ENCODE assay signal across 8 cellular contexts in genomic region chr1:150973826-150974579, GRCh38. TPM values are rescaled to one million over a fixed set of nuclear protein-coding genes. Genes with fewer than 3 reads are reported as not detected.
A peak's percentile ranks its signal among the peaks of the same experiment; 100 is the strongest.
DNase-seq lines count a peak whose midpoint lies in the region; ATAC-seq and TF ChIP-seq lines count a peak whose summit lies in the region.

No MANE protein-coding gene starts in this region.

- DNase-seq in NOMO-1 (lab: John Stamatoyannopoulos, UW; ENCODE audit: unreplicated experiment in 2 of 2) = peak; percentile 24 to 37
- no peak for DNase-seq in NOMO-1 treated with dmso at 0.1 percent for 144 hours (lab: John Stamatoyannopoulos, UW; ENCODE audit: unreplicated experiment)
- DNase-seq in Panc1 (ENCODE audit: low read depth, low spot score) = no peak
- peak; percentile 61 for DNase-seq in activated naive CD4-positive, alpha-beta T cell treated with anti-CD3 and anti-CD28 coated beads for 36 hours
- peak; percentile 45 for DNase-seq in globus pallidus (ENCODE audit: low spot score)
- DNase-seq in ovary = peak; percentile 45 to 71 (median 57)
- DNase-seq in NCI-H1436 (lab: John Stamatoyannopoulos, UW) = no peak

- WGBS in ovary, 3 donors = 1% methylated on average over 30 to 67 of the region's 67 CpGs

- H3K36me3 ChIP-seq in Panc1 (ENCODE audit: control insufficient read depth, insufficient read depth, low read length) (peaks cover under 1% of the 10 kb centered on the region), ovary (no peaks in the 10 kb centered on the region)

- CTCF ChIA-PET in Panc1 (lab: Charles Lee) = interaction anchor here (0.7 kb wide), 1 partner anchor 41 kb away, joined by 7 read pairs; no protein-coding TSS in a partner anchor
- CTCF ChIA-PET in activated naive CD4-positive, alpha-beta T cell treated with anti-CD3 and anti-CD28 coated beads for 36 hours (lab: Charles Lee) = interaction anchor here (14.7 kb wide), 1 partner anchor 24 kb away, joined by 171 read pairs; no protein-coding TSS in a partner anchor

- no peak for TF ChIP-seq EP300 in ovary (IDR thresholded peaks at IDR 0.05)

- no peaks in the 10 kb centered on the region for H3K27me3 Mint-ChIP-seq in activated naive CD4-positive, alpha-beta T cell treated with anti-CD3 and anti-CD28 coated beads for 36 hours (ENCODE audit: low read depth)

- peak overlapping the region; percentile 85 for H3K4me3 Mint-ChIP-seq in activated naive CD4-positive, alpha-beta T cell treated with anti-CD3 and anti-CD28 coated beads for 36 hours

- H3K36me3 Mint-ChIP-seq in activated naive CD4-positive, alpha-beta T cell treated with anti-CD3 and anti-CD28 coated beads for 36 hours (ENCODE audit: low read depth) = peaks cover 3% of the 10 kb centered on the region

- H3K9me3 ChIP-seq in Panc1 (ENCODE audit: control insufficient read depth, insufficient read depth, low read depth, low read length) = no peaks in the 10 kb centered on the region
- no peaks in the 10 kb centered on the region for H3K9me3 ChIP-seq in ovary

- H3K4me1 ChIP-seq in Panc1 (ENCODE audit: control insufficient read depth, insufficient read depth, low read length) (peaks cover 64% of the 10 kb centered on the region), ovary (ENCODE audit: insufficient read depth) (peaks cover 28% of the 10 kb centered on the region)

- POLR2A ChIA-PET in Panc1 (lab: Charles Lee) = interaction anchor here (0.6 to 0.9 kb wide), 3 partner anchors 32 to 586 kb away, joined by 3 to 4 read pairs (median 3); no protein-coding TSS in a partner anchor

- TF ChIP-seq CTCF in Panc1 (IDR thresholded peaks at IDR 0.05) (no peak), ovary (IDR thresholded peaks at IDR 0.05) (no peak)

- H3K4me3 ChIP-seq in Panc1 (ENCODE audit: low read depth in 2 of 2, low read length in 2 of 2) = peak overlapping the region; percentile 81 to 89
- H3K4me3 ChIP-seq in ovary = peak overlapping the region; percentile 74

- H3K4me1 Mint-ChIP-seq in activated naive CD4-positive, alpha-beta T cell treated with anti-CD3 and anti-CD28 coated beads for 36 hours (ENCODE audit: low read depth) = peaks cover 64% of the 10 kb centered on the region

- H3K27me3 ChIP-seq in Panc1 (ENCODE audit: control insufficient read depth, insufficient read depth, low read length) (no peaks in the 10 kb centered on the region), ovary (no peaks in the 10 kb centered on the region)

- H3K27ac Mint-ChIP-seq in activated naive CD4-positive, alpha-beta T cell treated with anti-CD3 and anti-CD28 coated beads for 36 hours = peak overlapping the region; percentile 86

- no peaks in the 10 kb centered on the region for H3K9me3 Mint-ChIP-seq in activated naive CD4-positive, alpha-beta T cell treated with anti-CD3 and anti-CD28 coated beads for 36 hours

- peak overlapping the region; percentile 96 for H3K27ac ChIP-seq in Panc1 (ENCODE audit: low read length)
- H3K27ac ChIP-seq in ovary = peak overlapping the region; percentile 84 to 96

- ATAC-seq in HG03045 (IDR thresholded peaks at IDR 0.05; ENCODE audit: unreplicated experiment) (peak; percentile 41), Panc1 (peak; percentile 13; the same call in 1 of the 2 replicates)

- no TSS peak for BruUV-seq in Panc1 (replicated peaks; lab: Mats Ljungman, UMichigan)

- intact Hi-C loops in Panc1 (cut with micrococcal nuclease; ENCODE audit: unreplicated experiment) = no loop called here
- intact Hi-C loops in activated naive CD4-positive, alpha-beta T cell treated with anti-CD3 and anti-CD28 coated beads for 36 hours (cut with micrococcal nuclease) = loop anchor here (10.0 kb wide), 1 partner anchor 609 kb away; the partner anchor contains the start of gene RPRD2
- intact Hi-C loops in ovary (cut with DNase I) = loop anchor here in 2 of 4 donors (5.0 to 10.0 kb wide), 3 partner anchors 49 to 412 kb away; partner anchors contain the start of genes ENSA (in 1 of the 2) and SETDB1 (in 1 of the 2)

- no peak for TF ChIP-seq POLR2A in ovary (IDR thresholded peaks at IDR 0.05)

- in situ Hi-C loops in Panc1 (cut with HindIII; ENCODE audit: low pct_unique_long_range_greater_than_20kb, low sequenced_read_pairs) = no loop called here

RNA-seq across cellular contexts. Expression of gene CERS2, which starts 0.6 kb away (rescaled TPM):
- total RNA-seq in Panc1 (2021; ENCODE audit: unreplicated experiment) (348 TPM), ovary (100 to 1,000 TPM in 5 of 7 donors, 10 to 100 TPM in 2; 91.9 to 198 (median 156) TPM)
- 277 TPM for polyA plus RNA-seq in Panc1 (2012; ENCODE audit: insufficient read length)
- 100 to 1,000 TPM; 130 to 135 TPM for total RNA-seq in activated naive CD4-positive, alpha-beta T cell treated with anti-CD3 and anti-CD28 coated beads for 36 hours
- polyA plus RNA-seq in ovary = 100 to 1,000 TPM; 124 to 339 TPM

RNA-seq across cellular contexts. Expression of gene ANXA9, which starts 8.1 kb away (rescaled TPM):
- total RNA-seq in Panc1 (2021; ENCODE audit: unreplicated experiment) (1.2 TPM), ovary (1 to 10 TPM in 3 of 7 donors, under 1 TPM in 4; 0.24 to 6.9 (median 0.79) TPM)
- polyA plus RNA-seq in Panc1 (2012; ENCODE audit: insufficient read length) = 2.2 TPM
- not detected for total RNA-seq in activated naive CD4-positive, alpha-beta T cell treated with anti-CD3 and anti-CD28 coated beads for 36 hours
- 1 to 10 TPM in 1 of 2 donors, under 1 TPM in 1; 0.44 to 1.2 TPM for polyA plus RNA-seq in ovary

RNA-seq across cellular contexts. Expression of gene MINDY1, which starts 32.7 kb away (rescaled TPM):
- total RNA-seq in Panc1 (2021; ENCODE audit: unreplicated experiment) = 15.8 TPM
- polyA plus RNA-seq in Panc1 (2012; ENCODE audit: insufficient read length) = 19.1 TPM
- total RNA-seq in activated naive CD4-positive, alpha-beta T cell treated with anti-CD3 and anti-CD28 coated beads for 36 hours = 10 to 100 TPM; 14.6 to 15.1 TPM
- total RNA-seq in ovary = 10 to 100 TPM; 17.1 to 35.6 (median 26.9) TPM
- polyA plus RNA-seq in ovary = 10 to 100 TPM; 22.1 to 33.0 TPM

RNA-seq across cellular contexts. Expression of gene PRUNE1, which starts 34.2 kb away (rescaled TPM):
- total RNA-seq in Panc1 (2021; ENCODE audit: unreplicated experiment) = 16.2 TPM
- polyA plus RNA-seq in Panc1 (2012; ENCODE audit: insufficient read length) = 15.3 TPM
- 10 to 100 TPM; 13.3 to 15.9 TPM for total RNA-seq in activated naive CD4-positive, alpha-beta T cell treated with anti-CD3 and anti-CD28 coated beads for 36 hours
- 10 to 100 TPM; 19.1 to 27.2 (median 22.9) TPM for total RNA-seq in ovary
- 10 to 100 TPM; 17.2 to 30.7 TPM for polyA plus RNA-seq in ovary

RNA-seq across cellular contexts. Expression of gene SETDB1, which starts 47.8 kb away (rescaled TPM):
- total RNA-seq in Panc1 (2021; ENCODE audit: unreplicated experiment) = 43.3 TPM
- 25.4 TPM for polyA plus RNA-seq in Panc1 (2012; ENCODE audit: insufficient read length)
- total RNA-seq in activated naive CD4-positive, alpha-beta T cell treated with anti-CD3 and anti-CD28 coated beads for 36 hours = 10 to 100 TPM; 40.4 to 44.7 TPM
- 10 to 100 TPM; 21.9 to 49.4 (median 40.9) TPM for total RNA-seq in ovary
- polyA plus RNA-seq in ovary = 10 to 100 TPM; 24.0 to 46.2 TPM

Comparison
In these comparisons a context has a peak if more than half of its experiments do, and no peak if none do; other contexts are left out.
1. DNase-seq: peak in NOMO-1 (2 of 2), activated naive CD4-positive, alpha-beta T cell treated with anti-CD3 and anti-CD28 coated beads for 36 hours (single experiment), globus pallidus (single experiment) and ovary (5 of 5); none in NOMO-1 treated with dmso at 0.1 percent for 144 hours (single experiment), Panc1 (single experiment) and NCI-H1436 (single experiment).